In genomic region chr7:65379318-65379717, GRCh38 we compare ENCODE assay signal across 1 cellular context.
TF ChIP-seq lines count a peak whose summit lies in the region.

No MANE protein-coding gene starts in this region.

TF ChIP-seq in HEK293, 187 proteins besides CTCF, POLR2A, EP300 and RAD21 (continued from another document):
- no peak for TF ChIP-seq ZNF26 (tag by site-specific recombination; IDR thresholded peaks at IDR 0.05)
